ENCODE assay signal across 21 cellular contexts in genomic region chr12:11174022-11174421, GRCh38. TPM values are rescaled to one million over a fixed set of nuclear protein-coding genes. Genes with fewer than 3 reads are reported as not detected.
A peak's percentile ranks its signal among the peaks of the same experiment; 100 is the strongest.
DNase-seq lines count a peak whose midpoint lies in the region; ATAC-seq and TF ChIP-seq lines count a peak whose summit lies in the region.
"Had no signal": no experiment of that assay in that cellular context is flagged by ENCODE, and none has a peak within 500 bp of the region (broad histone marks: within the 10 kb centered on the region; RNA-seq: fewer than 3 reads in every experiment).

No MANE protein-coding gene starts in this region.

- H3K4me1 Mint-ChIP-seq in WTC11, result peaks cover 43% of the 10 kb centered on the region
- H3K4me1 Mint-ChIP-seq in neural crest cell, result peaks cover 31% of the 10 kb centered on the region

- CTCF ChIA-PET in WTC11 (lab: Charles Lee), result no interaction called here

- peak; percentile 5 for DNase-seq in ELR (ENCODE audit: low read depth)
- DNase-seq in NCI-H1417 treated with DMSO at 0.1 percent for 48 hours (lab: John Stamatoyannopoulos, UW), result peak; percentile 17
- no peak for DNase-seq in WTC11 (ENCODE audit: low spot score)
- no peak for DNase-seq in neural crest cell (ENCODE audit: low read depth, low spot score)
- DNase-seq: adrenal gland, esophagus squamous epithelium, islet precursor cell, natural killer cell, Right ventricle myocardium superior, T-helper 17 cell had no signal

- POLR2A ChIA-PET in WTC11 (lab: Charles Lee), result no interaction called here

- H3K4me3 Mint-ChIP-seq in WTC11, result no peak overlapping the region
- peak overlapping the region; percentile 16 for H3K4me3 Mint-ChIP-seq in neural crest cell
- H3K4me3 Mint-ChIP-seq: memory B cell, natural killer cell, T-helper 17 cell had no signal

- H3K27me3 Mint-ChIP-seq in WTC11 (ENCODE audit: low read depth), result no peaks in the 10 kb centered on the region
- no peaks in the 10 kb centered on the region for H3K27me3 Mint-ChIP-seq in neural crest cell (ENCODE audit: low read depth)
- H3K27me3 Mint-ChIP-seq: activated T-helper 17 cell treated with anti-CD3 and anti-CD28 coated beads, Interleukin-2, amount 50 U/mL, for 72 hours; memory B cell; T-helper 17 cell had no signal

- H3K36me3 Mint-ChIP-seq in WTC11 (peaks cover 11% of the 10 kb centered on the region), neural crest cell (ENCODE audit: low read depth) (peaks cover 19% of the 10 kb centered on the region)
- H3K36me3 Mint-ChIP-seq: natural killer cell had no signal

- H3K27ac Mint-ChIP-seq in WTC11 (no peak overlapping the region), neural crest cell (ENCODE audit: unreplicated experiment) (no peak overlapping the region)
- H3K27ac Mint-ChIP-seq: activated T-helper 17 cell treated with anti-CD3 and anti-CD28 coated beads, Interleukin-2, amount 50 U/mL, for 72 hours; memory B cell; natural killer cell; T-helper 17 cell had no signal

- no peak for ATAC-seq in WTC11
- ATAC-seq in GM19455 (IDR thresholded peaks at IDR 0.05; ENCODE audit: unreplicated experiment), result no peak
- no peak for ATAC-seq in GM21786 (IDR thresholded peaks at IDR 0.05; ENCODE audit: unreplicated experiment)
- no peak for ATAC-seq in GM19328 (IDR thresholded peaks at IDR 0.05; ENCODE audit: unreplicated experiment)
- ATAC-seq: activated T-helper 17 cell treated with anti-CD3 and anti-CD28 coated beads, Interleukin-2, amount 50 U/mL, for 72 hours; natural killer cell; T-helper 17 cell had no signal

- TF ChIP-seq CTCF in WTC11 (IDR thresholded peaks at IDR 0.05) (no peak), neural crest cell (conservative IDR thresholded peaks at IDR 0.05) (no peak)

- H3K9me3 Mint-ChIP-seq in WTC11, result no peaks in the 10 kb centered on the region
- no peaks in the 10 kb centered on the region for H3K9me3 Mint-ChIP-seq in neural crest cell
- H3K9me3 Mint-ChIP-seq: activated T-helper 17 cell treated with anti-CD3 and anti-CD28 coated beads, Interleukin-2, amount 50 U/mL, for 72 hours; memory B cell; natural killer cell had no signal

TF ChIP-seq in WTC11, 78 proteins besides CTCF, POLR2A, EP300 and RAD21:
- no peak for TF ChIP-seq ATF3 (CRISPR knock-in tag; conservative IDR thresholded peaks at IDR 0.05)
- no peak for TF ChIP-seq AR (CRISPR knock-in tag; IDR thresholded peaks at IDR 0.05)
- no peak for TF ChIP-seq PRDM15 (CRISPR knock-in tag; IDR thresholded peaks at IDR 0.05)
- no peak for TF ChIP-seq ZNF396 (CRISPR knock-in tag; IDR thresholded peaks at IDR 0.05; ENCODE audit: borderline replicate concordance)
- no peak for TF ChIP-seq TCF7 (CRISPR knock-in tag; IDR thresholded peaks at IDR 0.05; ENCODE audit: low read depth)
- TF ChIP-seq TP53 (CRISPR knock-in tag; IDR thresholded peaks at IDR 0.05), result no peak
- peak; percentile 43; the same call in 1 of the 2 replicates for TF ChIP-seq GABPB1 (CRISPR knock-in tag; IDR thresholded peaks at IDR 0.05)
- no peak for TF ChIP-seq HMGA2 (CRISPR knock-in tag; IDR thresholded peaks at IDR 0.05)
- no peak for TF ChIP-seq USF1 (CRISPR knock-in tag; IDR thresholded peaks at IDR 0.05)

RNA-seq across cellular contexts. Expression of gene SMIM10L1, which starts 3.0 kb away (rescaled TPM):
- 11.8 to 12.3 TPM (median 12.2 TPM) in 3 replicates for total RNA-seq in WTC11 (2021)
- total RNA-seq in neural crest cell, result 16.9 and 17.8 TPM in 2 replicates

RNA-seq across cellular contexts. Expression of gene TAS2R42, which starts 12.7 kb away (rescaled TPM):
- total RNA-seq in WTC11 (2021) (not detected in 3 replicates), neural crest cell (not detected in 2 replicates)
- total RNA-seq: activated T-helper 17 cell treated with anti-CD3 and anti-CD28 coated beads, Interleukin-2, amount 50 U/mL, for 72 hours; adrenal gland; cardiac septum; Daoy; esophagus squamous epithelium; HT1080; M059J; natural killer cell; prostate gland; Right ventricle myocardium superior; smooth muscle cell; T-helper 17 cell had no signal

RNA-seq across cellular contexts. Expression of gene TAS2R30, which starts 39.6 kb away (rescaled TPM):
- total RNA-seq in WTC11 (2021) (1.2 to 1.7 TPM (median 1.4 TPM) in 3 replicates), neural crest cell (1.4 and 1.9 TPM in 2 replicates)
- total RNA-seq: M059J had no signal

Comparison
In these comparisons a context has a peak if more than half of its experiments do, and no peak if none do; other contexts are left out.
1. DNase-seq: peak in ELR (single experiment) and NCI-H1417 treated with DMSO at 0.1 percent for 48 hours (single experiment); none in WTC11 (single experiment) and neural crest cell (single experiment).